Comparison of ENCODE assay signal across 15 cellular contexts in the genomic region with DNA sequence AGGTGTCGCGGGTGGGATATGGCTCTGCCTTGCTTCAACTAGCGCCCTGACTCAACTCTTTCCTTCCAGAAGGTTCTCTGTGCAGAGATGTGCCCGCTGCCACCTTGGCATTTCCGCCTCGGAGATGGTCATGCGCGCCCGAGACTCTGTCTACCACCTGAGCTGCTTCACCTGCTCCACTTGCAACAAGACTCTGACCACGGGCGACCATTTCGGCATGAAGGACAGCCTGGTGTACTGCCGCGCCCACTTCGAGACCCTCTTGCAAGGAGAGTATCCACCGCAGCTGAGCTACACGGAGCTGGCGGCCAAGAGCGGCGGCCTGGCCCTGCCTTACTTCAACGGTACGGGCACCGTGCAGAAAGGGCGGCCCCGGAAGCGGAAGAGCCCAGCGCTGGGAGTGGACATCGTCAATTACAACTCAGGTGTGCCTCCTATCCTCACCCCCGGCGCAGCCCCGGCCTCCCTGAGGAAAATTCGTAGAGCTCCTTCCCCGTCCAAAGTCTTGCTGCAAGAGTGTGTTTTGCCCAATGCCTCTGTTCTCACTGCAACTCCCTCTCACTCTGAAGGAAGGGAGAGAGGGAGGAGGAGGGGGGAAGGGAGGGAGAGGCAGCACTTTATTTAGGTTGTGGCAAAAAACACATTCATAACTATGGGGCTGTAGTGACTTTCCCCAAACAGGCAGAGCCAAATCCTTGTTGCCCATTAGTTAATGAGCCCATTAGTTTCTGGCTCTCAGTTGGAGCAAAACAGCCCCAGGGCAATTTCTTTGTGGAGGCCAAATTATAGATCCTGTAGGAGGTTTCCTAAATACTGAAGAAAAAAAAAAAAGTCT. TPM values are rescaled to one million over a fixed set of nuclear protein-coding genes. Genes with fewer than 3 reads are reported as not detected.
DNase-seq lines count a peak whose midpoint lies in the region; ATAC-seq and TF ChIP-seq lines count a peak whose summit lies in the region.
"Had no signal": no experiment of that assay in that cellular context is flagged by ENCODE, and none has a peak within 500 bp of the region (broad histone marks: within the 10 kb centered on the region; RNA-seq: fewer than 3 reads in every experiment).

No MANE protein-coding gene starts in this region.

- H3K36me3 Mint-ChIP-seq in CD14-positive monocyte (peaks cover 22 to 24% of the 10 kb centered on the region in 2 donors), endodermal cell (ENCODE audit: low read depth) (no peaks in the 10 kb centered on the region), natural killer cell (no peaks in the 10 kb centered on the region)
- H3K36me3 Mint-ChIP-seq: CD8-positive, alpha-beta T cell had no signal

- H3K27ac Mint-ChIP-seq in CD14-positive monocyte: no peak overlapping the region
- no peak overlapping the region for H3K27ac Mint-ChIP-seq in endodermal cell
- no peak overlapping the region for H3K27ac Mint-ChIP-seq in natural killer cell
- H3K27ac Mint-ChIP-seq: CD8-positive, alpha-beta T cell had no signal

- H3K4me1 ChIP-seq in HEK293 (ENCODE audit: control insufficient read depth, insufficient read depth, low read length) (no peaks in the 10 kb centered on the region), endodermal cell (ENCODE audit: control insufficient read depth, insufficient read depth, low read length) (peaks cover 2% of the 10 kb centered on the region)

- peaks cover 0 to 39% (median 31%) of the 10 kb centered on the region in 7 donors for H3K9me3 Mint-ChIP-seq in CD14-positive monocyte
- H3K9me3 Mint-ChIP-seq in endodermal cell: no peaks in the 10 kb centered on the region
- H3K9me3 Mint-ChIP-seq in natural killer cell: no peaks in the 10 kb centered on the region
- H3K9me3 Mint-ChIP-seq: CD8-positive, alpha-beta T cell had no signal

- H3K27me3 Mint-ChIP-seq in CD14-positive monocyte (ENCODE audit: low read depth in 3 of 3) (peaks cover 75 to 83% (median 80%) of the 10 kb centered on the region in 3 donors), endodermal cell (ENCODE audit: insufficient read depth) (peaks cover 83% of the 10 kb centered on the region), natural killer cell (ENCODE audit: low read depth in 2 of 2) (peaks cover 80 to 94% of the 10 kb centered on the region in 2 donors)

- H3K36me3 ChIP-seq in HEK293 (ENCODE audit: control insufficient read depth in 2 of 2, insufficient read depth in 1 of 2, low read length in 2 of 2) (peaks cover 0 to 3% of the 10 kb centered on the region in 2 experiments; a peak in 1 of 3 replicates), endodermal cell (ENCODE audit: control insufficient read depth, insufficient read depth, low read length) (no peaks in the 10 kb centered on the region)
- H3K36me3 ChIP-seq: left ventricle myocardium inferior, pancreas had no signal

- peaks cover 80% of the 10 kb centered on the region for H3K27me3 ChIP-seq in endodermal cell (ENCODE audit: control insufficient read depth, insufficient read depth, low read length, poor library complexity, severe bottlenecking)

- no peak overlapping the region for H3K9ac ChIP-seq in endodermal cell (ENCODE audit: extremely low read depth, low read length, poor library complexity, severe bottlenecking)

- H3K4me1 Mint-ChIP-seq in CD14-positive monocyte (peaks cover 54% of the 10 kb centered on the region), endodermal cell (peaks cover 38% of the 10 kb centered on the region), natural killer cell (peaks cover 47 to 48% of the 10 kb centered on the region in 2 donors)

- H3K4me3 Mint-ChIP-seq in CD14-positive monocyte (peak overlapping the region; percentile 10 to 97), endodermal cell (peak overlapping the region; percentile 57), natural killer cell (peak overlapping the region; percentile 57)
- H3K4me3 Mint-ChIP-seq: CD8-positive, alpha-beta T cell had no signal

- intact Hi-C loops in CD14-positive monocyte (cut with micrococcal nuclease) (loop anchor here (5.0 kb wide), 1 partner anchor 399 kb away; no protein-coding TSS in a partner anchor), natural killer cell (cut with micrococcal nuclease) (loop anchor here (10.0 kb wide), 1 partner anchor 543 kb away; no protein-coding TSS in a partner anchor)

- H3K9me3 ChIP-seq in HEK293 (ENCODE audit: control insufficient read depth, insufficient read depth, low read depth, low read length) (no peaks in the 10 kb centered on the region), endodermal cell (ENCODE audit: control insufficient read depth, low read length) (no peaks in the 10 kb centered on the region)
- H3K9me3 ChIP-seq: left ventricle myocardium inferior, pancreas had no signal

- H3K4me3 ChIP-seq in HEK293 (ENCODE audit: low read depth, low read length): no peak overlapping the region
- H3K4me3 ChIP-seq in endodermal cell (ENCODE audit: low read length): no peak overlapping the region
- H3K4me3 ChIP-seq: left ventricle myocardium inferior had no signal

- WGBS in endodermal cell (ENCODE audit: insufficient coverage in 1 of 2, insufficient read length in 1 of 2), 2 experiments: 20% methylated on average over 33 of the region's 33 CpGs; no CpG with 5 or more reads in 1 of the 2 experiments

- TF ChIP-seq CTCF in CD14-positive monocyte (IDR thresholded peaks at IDR 0.05) (no peak), HEK293 (tag by site-specific recombination; IDR thresholded peaks at IDR 0.05) (no peak), endodermal cell (conservative IDR thresholded peaks at IDR 0.05) (no peak), natural killer cell (IDR thresholded peaks at IDR 0.05) (no peak)

- DNase-seq in CD14-positive monocyte (ENCODE audit: low spot score) (no peak), endodermal cell (peak; percentile 82), natural killer cell (no peak), NOMO-1 treated with DMSO at 0.1 percent for 48 hours (lab: John Stamatoyannopoulos, UW; ENCODE audit: unreplicated experiment) (no peak), COLO668 (lab: John Stamatoyannopoulos, UW; ENCODE audit: unreplicated experiment) (no peak), DMS53 treated with DMSO at 0.1 percent for 48 hours (lab: John Stamatoyannopoulos, UW; ENCODE audit: unreplicated experiment) (no peak)
- DNase-seq: CD8-positive, alpha-beta T cell; cerebellar nuclear complex; left ventricle myocardium inferior; NCI-H510A treated with DMSO at 0.1 percent for 48 hours; SHP77; stimulated activated CD4-positive, alpha-beta T cell treated with anti-CD3 and anti-CD28 coated beads, Interleukin-4, amount 100 ng/mL, for 4 hours had no signal

- CTCF ChIA-PET in HEK293 (lab: Yijun Ruan, JAX): interaction anchor here (1.6 kb wide), 1 partner anchor 395 kb away, joined by 5 read pairs; no protein-coding TSS in a partner anchor

- ATAC-seq in natural killer cell (no peak), HG03097 (IDR thresholded peaks at IDR 0.05; ENCODE audit: low FRiP score, unreplicated experiment) (no peak)
- ATAC-seq: CD8-positive, alpha-beta T cell had no signal

- POLR2A ChIA-PET in HEK293 (lab: Yijun Ruan, JAX): no interaction called here

- H3K27ac ChIP-seq in HEK293 (ENCODE audit: extremely low read depth, low read depth, low read length) (no peak overlapping the region), endodermal cell (ENCODE audit: low read depth, low read length) (no peak overlapping the region)
- H3K27ac ChIP-seq: left ventricle myocardium inferior, pancreas had no signal

TF ChIP-seq in HEK293, 187 proteins besides CTCF, POLR2A, EP300 and RAD21:
- TF ChIP-seq FEZF1 (tag by site-specific recombination; IDR thresholded peaks at IDR 0.05): peak; percentile 53; the same call in 1 of the 2 replicates
- TF ChIP-seq, protein P1, sequence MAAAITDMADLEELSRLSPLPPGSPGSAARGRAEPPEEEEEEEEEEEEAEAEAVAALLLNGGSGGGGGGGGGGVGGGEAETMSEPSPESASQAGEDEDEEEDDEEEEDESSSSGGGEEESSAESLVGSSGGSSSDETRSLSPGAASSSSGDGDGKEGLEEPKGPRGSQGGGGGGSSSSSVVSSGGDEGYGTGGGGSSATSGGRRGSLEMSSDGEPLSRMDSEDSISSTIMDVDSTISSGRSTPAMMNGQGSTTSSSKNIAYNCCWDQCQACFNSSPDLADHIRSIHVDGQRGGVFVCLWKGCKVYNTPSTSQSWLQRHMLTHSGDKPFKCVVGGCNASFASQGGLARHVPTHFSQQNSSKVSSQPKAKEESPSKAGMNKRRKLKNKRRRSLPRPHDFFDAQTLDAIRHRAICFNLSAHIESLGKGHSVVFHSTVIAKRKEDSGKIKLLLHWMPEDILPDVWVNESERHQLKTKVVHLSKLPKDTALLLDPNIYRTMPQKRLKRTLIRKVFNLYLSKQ (tag by site-specific recombination; IDR thresholded peaks at IDR 0.05; ENCODE audit: borderline replicate concordance): no peak
- TF ChIP-seq, protein P2, sequence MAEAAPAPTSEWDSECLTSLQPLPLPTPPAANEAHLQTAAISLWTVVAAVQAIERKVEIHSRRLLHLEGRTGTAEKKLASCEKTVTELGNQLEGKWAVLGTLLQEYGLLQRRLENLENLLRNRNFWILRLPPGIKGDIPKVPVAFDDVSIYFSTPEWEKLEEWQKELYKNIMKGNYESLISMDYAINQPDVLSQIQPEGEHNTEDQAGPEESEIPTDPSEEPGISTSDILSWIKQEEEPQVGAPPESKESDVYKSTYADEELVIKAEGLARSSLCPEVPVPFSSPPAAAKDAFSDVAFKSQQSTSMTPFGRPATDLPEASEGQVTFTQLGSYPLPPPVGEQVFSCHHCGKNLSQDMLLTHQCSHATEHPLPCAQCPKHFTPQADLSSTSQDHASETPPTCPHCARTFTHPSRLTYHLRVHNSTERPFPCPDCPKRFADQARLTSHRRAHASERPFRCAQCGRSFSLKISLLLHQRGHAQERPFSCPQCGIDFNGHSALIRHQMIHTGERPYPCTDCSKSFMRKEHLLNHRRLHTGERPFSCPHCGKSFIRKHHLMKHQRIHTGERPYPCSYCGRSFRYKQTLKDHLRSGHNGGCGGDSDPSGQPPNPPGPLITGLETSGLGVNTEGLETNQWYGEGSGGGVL (tag by site-specific recombination; IDR thresholded peaks at IDR 0.05): 0 out of 2 replicates have a peak, but pooled peaks have one; percentile 19
- TF ChIP-seq GLIS1 (tag by site-specific recombination; IDR thresholded peaks at IDR 0.05): peak; percentile 68
- TF ChIP-seq ZNF416 (tag by site-specific recombination; IDR thresholded peaks at IDR 0.05): no peak

RNA-seq across cellular contexts. Expression of a gene that starts 4.3 kb away (rescaled TPM):
- not detected for polyA plus RNA-seq in CD14-positive monocyte
- total RNA-seq in endodermal cell (not detected), natural killer cell (not detected)
- polyA plus RNA-seq in endodermal cell (2013, experiment 1 of 2): 7.5 TPM
- 6.1 TPM for polyA plus RNA-seq in endodermal cell (2013, experiment 2 of 2)
- total RNA-seq: CD8-positive, alpha-beta T cell; left ventricle myocardium inferior had no signal

RNA-seq across cellular contexts. Expression of a gene that starts 19.0 kb away (rescaled TPM):
- 1 to 10 TPM; 5.6 to 8.3 TPM for polyA plus RNA-seq in CD14-positive monocyte
- 1 to 10 TPM; 1.7 to 3.5 TPM for total RNA-seq in endodermal cell
- 2.4 TPM for polyA plus RNA-seq in endodermal cell (2013, experiment 1 of 2)
- polyA plus RNA-seq in endodermal cell (2013, experiment 2 of 2): 3.4 TPM
- total RNA-seq in natural killer cell: not detected
- total RNA-seq: CD8-positive, alpha-beta T cell had no signal
